2 cellular contexts compared by ENCODE assay signal in genomic region chr5:138843789-138844461, GRCh38.
TF ChIP-seq lines count a peak whose summit lies in the region.

No MANE protein-coding gene starts in this region.

TF ChIP-seq in SK-N-SH, 30 proteins besides CTCF, POLR2A, EP300 and RAD21:
- TF ChIP-seq REST (IDR thresholded peaks at IDR 0.05; ENCODE audit: low read depth, low read length) (no peak), CHD2 (IDR thresholded peaks at IDR 0.05; ENCODE audit: low read length, partially characterized antibody) (no peak)

TF ChIP-seq in SK-N-SH treated with all-trans-retinoic acid at 6 μM for 48 hours, 23 proteins besides CTCF, POLR2A, EP300 and RAD21 (continued from another document):
- no peak for TF ChIP-seq PATZ1 (CRISPR knock-in tag; IDR thresholded peaks at IDR 0.05; ENCODE audit: borderline replicate concordance)
